9 cellular contexts compared by ENCODE assay signal in genomic region chr17:44279586-44280344, GRCh38. TPM values are rescaled to one million over a fixed set of nuclear protein-coding genes. Genes with fewer than 3 reads are reported as not detected.
DNase-seq lines count a peak whose midpoint lies in the region; ATAC-seq and TF ChIP-seq lines count a peak whose summit lies in the region.
"Had no signal": no experiment of that assay in that cellular context is flagged by ENCODE, and none has a peak within 500 bp of the region (broad histone marks: within the 10 kb centered on the region; RNA-seq: fewer than 3 reads in every experiment).

No MANE protein-coding gene starts in this region.

- DNase-seq in IMR-90 (peak; percentile 91), hippocampal formation (lab: John Stamatoyannopoulos, UW) (peak; percentile 3 to 53), neural progenitor cell (ENCODE audit: low spot score) (no peak)
- DNase-seq in CD4-positive, alpha-beta memory T cell, result no peak

- H3K36me3 ChIP-seq in BLaER1, result no peaks in the 10 kb centered on the region
- no peaks in the 10 kb centered on the region for H3K36me3 ChIP-seq in IMR-90 (ENCODE audit: control insufficient read depth, insufficient read depth, low read length)
- H3K36me3 ChIP-seq in skeletal muscle satellite cell (ENCODE audit: insufficient read depth, low read length), result no peaks in the 10 kb centered on the region
- no peaks in the 10 kb centered on the region for H3K36me3 ChIP-seq in CD4-positive, alpha-beta memory T cell (ENCODE audit: insufficient read depth, low read length)
- no peaks in the 10 kb centered on the region for H3K36me3 ChIP-seq in neural progenitor cell

- TF ChIP-seq CTCF in IMR-90 (conservative IDR thresholded peaks at IDR 0.05; ENCODE audit: low read depth, low read length) (no peak), neural progenitor cell (IDR thresholded peaks at IDR 0.05) (no peak)

- H3K4me3 ChIP-seq in BLaER1 (no peak overlapping the region), IMR-90 (ENCODE audit: insufficient read depth, low read depth, low read length) (no peak overlapping the region), skeletal muscle satellite cell (ENCODE audit: low read length) (no peak overlapping the region), neural progenitor cell (no peak overlapping the region)
- no peak overlapping the region for H3K4me3 ChIP-seq in CD4-positive, alpha-beta memory T cell (ENCODE audit: low read length in 2 of 2)

- in situ Hi-C loops in IMR-90 (cut with MboI; ENCODE audit: low sequenced_read_pairs), result no loop called here

- peak overlapping the region; percentile 26 to 62; a peak in 1 of 4 replicates for H4K8ac ChIP-seq in IMR-90 (ENCODE audit: low read depth in 2 of 2, low read length in 2 of 2)

- H4K5ac ChIP-seq in IMR-90 (ENCODE audit: low read depth, low read length), result no peak overlapping the region

- TF ChIP-seq POLR2A in IMR-90 (IDR thresholded peaks at IDR 0.05; ENCODE audit: low read depth, low read length), result no peak

- peak overlapping the region; percentile 77 for H3K27ac ChIP-seq in BLaER1
- no peak overlapping the region for H3K27ac ChIP-seq in IMR-90 (ENCODE audit: insufficient read depth, low read length)
- peak overlapping the region; percentile 45 for H3K27ac ChIP-seq in angular gyrus (ENCODE audit: low read depth, low read length)
- H3K27ac ChIP-seq in CD4-positive, alpha-beta memory T cell (ENCODE audit: low read depth, low read length), result no peak overlapping the region
- no peak overlapping the region for H3K27ac ChIP-seq in neural progenitor cell

- H3K4ac ChIP-seq in IMR-90 (ENCODE audit: low read depth, low read length), result peak overlapping the region; percentile 65; the same call in 1 of the 2 replicates

- H3K9me1 ChIP-seq in IMR-90 (ENCODE audit: insufficient read depth, low read length), result peaks cover 14% of the 10 kb centered on the region

- H3K23ac ChIP-seq in IMR-90 (ENCODE audit: low read depth, low read length), result peak overlapping the region; percentile 8; the same call in 1 of the 2 replicates

- peak overlapping the region; percentile 24; the same call in 1 of the 2 replicates for H4K91ac ChIP-seq in IMR-90 (ENCODE audit: insufficient read depth, low read depth, low read length)

- H2BK20ac ChIP-seq in IMR-90 (ENCODE audit: low read depth, low read length), result peak overlapping the region; percentile 47; the same call in 1 of the 2 replicates

- no peak overlapping the region; the same call in 1 of the 2 replicates for H3K18ac ChIP-seq in IMR-90 (ENCODE audit: low read depth, low read length)

- H3K9me3 Mint-ChIP-seq in CD4-positive, alpha-beta memory T cell, result peaks cover 0 to 3% (median 0%) of the 10 kb centered on the region in 8 donors
- no peaks in the 10 kb centered on the region for H3K9me3 Mint-ChIP-seq in neural progenitor cell

- peak overlapping the region; percentile 62 for H2AK9ac ChIP-seq in IMR-90 (replicated peaks; ENCODE audit: low read depth, low read length, poor library complexity)

- no peaks in the 10 kb centered on the region for H4K20me1 ChIP-seq in BLaER1
- no peaks in the 10 kb centered on the region for H4K20me1 ChIP-seq in IMR-90 (ENCODE audit: insufficient read depth, low read length)
- H4K20me1 ChIP-seq in neural progenitor cell (ENCODE audit: low read depth), result no peaks in the 10 kb centered on the region

- ATAC-seq in GM21367 (IDR thresholded peaks at IDR 0.05; ENCODE audit: unreplicated experiment), result peak; percentile 73
- ATAC-seq in IMR-90 (ENCODE audit: low read depth), result peak; percentile 99

- H3K4me2 ChIP-seq in BLaER1 (peak overlapping the region; percentile 81), IMR-90 (ENCODE audit: low read depth, low read length) (no peak overlapping the region), skeletal muscle satellite cell (ENCODE audit: low read length) (peak overlapping the region; percentile 56), neural progenitor cell (no peak overlapping the region)

- H2BK15ac ChIP-seq in IMR-90 (ENCODE audit: low read depth, low read length), result peak overlapping the region; percentile 80; the same call in 1 of the 3 replicates

- H2BK5ac ChIP-seq in IMR-90 (ENCODE audit: low read depth, low read length, poor library complexity, severe bottlenecking), result no peak overlapping the region

- H3K36me3 Mint-ChIP-seq in CD4-positive, alpha-beta memory T cell, result no peaks in the 10 kb centered on the region
- H3K36me3 Mint-ChIP-seq in neural progenitor cell, result no peaks in the 10 kb centered on the region

- WGBS in IMR-90 (ENCODE audit: extremely low coverage in 2 of 2, insufficient read length in 1 of 2), 2 experiments, result 38% methylated on average over 8 of the region's 20 CpGs; no CpG with 5 or more reads in 1 of the 2 experiments

- H3K4me1 ChIP-seq in BLaER1, result peaks cover 28% of the 10 kb centered on the region
- peaks cover 6% of the 10 kb centered on the region for H3K4me1 ChIP-seq in IMR-90 (ENCODE audit: control insufficient read depth, insufficient read depth, low read length)
- peaks cover 14% of the 10 kb centered on the region for H3K4me1 ChIP-seq in skeletal muscle satellite cell (ENCODE audit: control insufficient read depth, insufficient read depth, low read length)
- peaks cover 3% of the 10 kb centered on the region for H3K4me1 ChIP-seq in CD4-positive, alpha-beta memory T cell (ENCODE audit: insufficient read depth, low read length)
- H3K4me1 ChIP-seq in neural progenitor cell, result no peaks in the 10 kb centered on the region

- POLR2A ChIA-PET in IMR-90 (lab: Charles Lee; ENCODE audit: unreplicated experiment), result no interaction called here
- POLR2A ChIA-PET in CD4-positive, alpha-beta memory T cell (lab: Charles Lee; ENCODE audit: partially characterized antibody), result interaction anchor here (0.6 kb wide), 1 partner anchor 34 kb away, joined by 3 read pairs; no protein-coding TSS in a partner anchor

- TF ChIP-seq RAD21 in IMR-90 (IDR thresholded peaks at IDR 0.05; ENCODE audit: low read length), result peak; percentile 16; the same call in 1 of the 2 replicates

- peak overlapping the region in 2 of 7 donors; percentile 63 to 74 for H3K27ac Mint-ChIP-seq in CD4-positive, alpha-beta memory T cell
- no peak overlapping the region for H3K27ac Mint-ChIP-seq in neural progenitor cell

- H2AFZ ChIP-seq in IMR-90 (replicated peaks; ENCODE audit: low read length, poor library complexity) (peak overlapping the region; percentile 88), neural progenitor cell (replicated peaks) (no peak overlapping the region)

- H3K79me2 ChIP-seq in neural progenitor cell (ENCODE audit: low read depth), result no peaks in the 10 kb centered on the region

- peak overlapping the region; percentile 56 for H2AK5ac ChIP-seq in IMR-90 (ENCODE audit: low read depth, low read length)

- H3K27me3 ChIP-seq in BLaER1 (no peaks in the 10 kb centered on the region), IMR-90 (ENCODE audit: control insufficient read depth, insufficient read depth, low read length) (peaks cover 3% of the 10 kb centered on the region), skeletal muscle satellite cell (ENCODE audit: control insufficient read depth, insufficient read depth, low read length) (peaks cover 11% of the 10 kb centered on the region), neural progenitor cell (no peaks in the 10 kb centered on the region)
- H3K27me3 ChIP-seq in CD4-positive, alpha-beta memory T cell (ENCODE audit: insufficient read depth, low read length), result no peaks in the 10 kb centered on the region

- no peak overlapping the region for H3K56ac ChIP-seq in IMR-90 (ENCODE audit: extremely low read depth, insufficient read depth, low read length)

- H3F3A ChIP-seq in neural progenitor cell (ENCODE audit: low read depth), result no peaks in the 10 kb centered on the region

- peak overlapping the region; percentile 8; the same call in 1 of the 2 replicates for H3K14ac ChIP-seq in IMR-90 (replicated peaks; ENCODE audit: low read depth, low read length)

- dilution Hi-C loops in IMR-90 (cut with HindIII; ENCODE audit: low sequenced_read_pairs, unreplicated experiment), result no loop called here

- H2BK120ac ChIP-seq in IMR-90 (ENCODE audit: low read depth, low read length), result peak overlapping the region; percentile 73; the same call in 1 of the 2 replicates

- no TSS peak for BruUV-seq in IMR-90 (replicated peaks; lab: Mats Ljungman, UMichigan)

- H3K9ac ChIP-seq in BLaER1, result peak overlapping the region; percentile 59; the same call in 1 of the 2 replicates
- no peak overlapping the region for H3K9ac ChIP-seq in IMR-90 (ENCODE audit: low read depth, low read length)
- H3K9ac ChIP-seq in skeletal muscle satellite cell (ENCODE audit: low read depth, low read length), result no peak overlapping the region
- H3K9ac ChIP-seq in neural progenitor cell, result no peak overlapping the region

- peaks cover 0 to 5% of the 10 kb centered on the region in 2 experiments; a peak in 1 of 4 replicates for H3K79me1 ChIP-seq in IMR-90 (ENCODE audit: low read depth in 1 of 2, low read length in 2 of 2)

- no peak overlapping the region for H3K4me3 Mint-ChIP-seq in CD4-positive, alpha-beta memory T cell
- H3K4me3 Mint-ChIP-seq in neural progenitor cell, result no peak overlapping the region

- H3K9me3 ChIP-seq in BLaER1, result no peaks in the 10 kb centered on the region
- no peaks in the 10 kb centered on the region for H3K9me3 ChIP-seq in IMR-90 (ENCODE audit: control insufficient read depth, insufficient read depth, low read length)
- no peaks in the 10 kb centered on the region for H3K9me3 ChIP-seq in skeletal muscle satellite cell (replicated peaks; ENCODE audit: low read length)
- H3K9me3 ChIP-seq in CD4-positive, alpha-beta memory T cell (ENCODE audit: control insufficient read depth in 1 of 2, low read length in 2 of 2), result no peaks in the 10 kb centered on the region
- H3K9me3 ChIP-seq in neural progenitor cell (ENCODE audit: low read depth), result no peaks in the 10 kb centered on the region

- H3K4me1 Mint-ChIP-seq in CD4-positive, alpha-beta memory T cell, result peaks cover 5 to 12% (median 9%) of the 10 kb centered on the region in 4 donors
- H3K4me1 Mint-ChIP-seq in neural progenitor cell, result peaks cover 10% of the 10 kb centered on the region

- peaks cover 0 to 6% of the 10 kb centered on the region in 2 donors for H3K27me3 Mint-ChIP-seq in CD4-positive, alpha-beta memory T cell
- peaks cover 7% of the 10 kb centered on the region for H3K27me3 Mint-ChIP-seq in neural progenitor cell (ENCODE audit: insufficient read depth, low read depth)

- intact Hi-C loops in IMR-90 (cut with micrococcal nuclease), result no loop called here
- intact Hi-C loops in CD4-positive, alpha-beta memory T cell (cut with micrococcal nuclease), result no loop called here

- CTCF ChIA-PET in IMR-90 (lab: Yijun Ruan, JAX), result interaction anchor here (0.6 kb wide), 1 partner anchor 316 kb away, joined by 8 read pairs; no protein-coding TSS in a partner anchor
- CTCF ChIA-PET in CD4-positive, alpha-beta memory T cell (lab: Charles Lee; ENCODE audit: partially characterized antibody), result no interaction called here

RNA-seq across cellular contexts. Expression of gene SLC4A1, which starts 11.8 kb away (rescaled TPM):
- total RNA-seq in IMR-90 (2012; rRNA removed), result not detected in 2 replicates
- not detected in 2 replicates for polyA plus RNA-seq in IMR-90 (2012; rRNA removed)
- not detected in 2 replicates for polyA plus RNA-seq in IMR-90 (2012; cell fraction: cytosol; rRNA removed)
- 0.01 TPM in 1 of 2 replicates, not detected in the other for polyA plus RNA-seq in IMR-90 (2012; cell fraction: nucleus; rRNA removed; ENCODE audit: low replicate concordance)
- total RNA-seq in skeletal muscle satellite cell (2012; rRNA removed), result not detected in 2 replicates
- not detected for total RNA-seq in CD4-positive, alpha-beta memory T cell
- polyA plus RNA-seq in CD4-positive, alpha-beta memory T cell, result not detected
- total RNA-seq in neural progenitor cell (ENCODE audit: low replicate concordance), result not detected in 2 replicates
- polyA plus RNA-seq: keratinocyte had no signal

RNA-seq across cellular contexts. Expression of gene RUNDC3A, which starts 28.6 kb away (rescaled TPM):
- under 0.01 TPM in 2 replicates for total RNA-seq in IMR-90 (2012; rRNA removed)
- polyA plus RNA-seq in IMR-90 (2012; rRNA removed), result 0.07 and 0.34 TPM in 2 replicates
- polyA plus RNA-seq in IMR-90 (2012; cell fraction: cytosol; rRNA removed), result 0.16 and 0.18 TPM in 2 replicates
- polyA plus RNA-seq in IMR-90 (2012; cell fraction: nucleus; rRNA removed; ENCODE audit: low replicate concordance), result 0.51 and 0.57 TPM in 2 replicates
- not detected in 2 replicates for total RNA-seq in skeletal muscle satellite cell (2012; rRNA removed)
- total RNA-seq in CD4-positive, alpha-beta memory T cell, result under 1 TPM in 1 of 2 experiments, not detected in 1; 0.19 TPM
- polyA plus RNA-seq in CD4-positive, alpha-beta memory T cell, result under 1 TPM in 1 of 2 donors, not detected in 1; 0.28 TPM
- total RNA-seq in neural progenitor cell (ENCODE audit: low replicate concordance), result 0.09 and 0.58 TPM in 2 replicates

RNA-seq across cellular contexts. Expression of gene SLC25A39, which starts 44.9 kb away (rescaled TPM):
- total RNA-seq in IMR-90 (2012; rRNA removed) (49.1 and 49.2 TPM in 2 replicates), neural progenitor cell (ENCODE audit: low replicate concordance) (61.2 and 146 TPM in 2 replicates)
- 99.7 and 119 TPM in 2 replicates for polyA plus RNA-seq in IMR-90 (2012; rRNA removed)
- polyA plus RNA-seq in IMR-90 (2012; cell fraction: cytosol; rRNA removed), result 126 and 127 TPM in 2 replicates
- polyA plus RNA-seq in IMR-90 (2012; cell fraction: nucleus; rRNA removed; ENCODE audit: low replicate concordance), result 142 and 367 TPM in 2 replicates
- 98.6 and 102 TPM in 2 replicates for total RNA-seq in skeletal muscle satellite cell (2012; rRNA removed)
- 10 to 100 TPM; 91.2 to 94.4 TPM for total RNA-seq in CD4-positive, alpha-beta memory T cell
- polyA plus RNA-seq in CD4-positive, alpha-beta memory T cell, result 100 to 1,000 TPM; 116 to 140 TPM

Comparison
In these comparisons a context has a peak if more than half of its experiments do, and no peak if none do; other contexts are left out.
1. H3K27ac ChIP-seq: peak in BLaER1 (single experiment) and angular gyrus (single experiment); none in IMR-90 (single experiment), CD4-positive, alpha-beta memory T cell (single experiment) and neural progenitor cell (single experiment).
2. H3K4me2 ChIP-seq: peak in BLaER1 (single experiment) and skeletal muscle satellite cell (single experiment); none in IMR-90 (single experiment) and neural progenitor cell (single experiment).
3. DNase-seq: peak in IMR-90 (single experiment) and hippocampal formation (2 of 2); none in CD4-positive, alpha-beta memory T cell (0 of 5) and neural progenitor cell (single experiment).